Comparison of ENCODE assay signal across 1 cellular context in genomic region chr10:124756156-124756555, GRCh38.
TF ChIP-seq lines count a peak whose summit lies in the region.

No MANE protein-coding gene starts in this region.

TF ChIP-seq in H1, 55 proteins besides CTCF, POLR2A, EP300 and RAD21:
- TF ChIP-seq SAP30 (IDR thresholded peaks at IDR 0.05; ENCODE audit: insufficient read depth, insufficient replicate concordance, low read length) (no peak), ZNF274 (IDR thresholded peaks at IDR 0.05; ENCODE audit: borderline replicate concordance, extremely low read depth, low read length) (no peak), TAF1 (IDR thresholded peaks at IDR 0.05; ENCODE audit: low read depth, low read length) (no peak)
- TF ChIP-seq, protein P1, sequence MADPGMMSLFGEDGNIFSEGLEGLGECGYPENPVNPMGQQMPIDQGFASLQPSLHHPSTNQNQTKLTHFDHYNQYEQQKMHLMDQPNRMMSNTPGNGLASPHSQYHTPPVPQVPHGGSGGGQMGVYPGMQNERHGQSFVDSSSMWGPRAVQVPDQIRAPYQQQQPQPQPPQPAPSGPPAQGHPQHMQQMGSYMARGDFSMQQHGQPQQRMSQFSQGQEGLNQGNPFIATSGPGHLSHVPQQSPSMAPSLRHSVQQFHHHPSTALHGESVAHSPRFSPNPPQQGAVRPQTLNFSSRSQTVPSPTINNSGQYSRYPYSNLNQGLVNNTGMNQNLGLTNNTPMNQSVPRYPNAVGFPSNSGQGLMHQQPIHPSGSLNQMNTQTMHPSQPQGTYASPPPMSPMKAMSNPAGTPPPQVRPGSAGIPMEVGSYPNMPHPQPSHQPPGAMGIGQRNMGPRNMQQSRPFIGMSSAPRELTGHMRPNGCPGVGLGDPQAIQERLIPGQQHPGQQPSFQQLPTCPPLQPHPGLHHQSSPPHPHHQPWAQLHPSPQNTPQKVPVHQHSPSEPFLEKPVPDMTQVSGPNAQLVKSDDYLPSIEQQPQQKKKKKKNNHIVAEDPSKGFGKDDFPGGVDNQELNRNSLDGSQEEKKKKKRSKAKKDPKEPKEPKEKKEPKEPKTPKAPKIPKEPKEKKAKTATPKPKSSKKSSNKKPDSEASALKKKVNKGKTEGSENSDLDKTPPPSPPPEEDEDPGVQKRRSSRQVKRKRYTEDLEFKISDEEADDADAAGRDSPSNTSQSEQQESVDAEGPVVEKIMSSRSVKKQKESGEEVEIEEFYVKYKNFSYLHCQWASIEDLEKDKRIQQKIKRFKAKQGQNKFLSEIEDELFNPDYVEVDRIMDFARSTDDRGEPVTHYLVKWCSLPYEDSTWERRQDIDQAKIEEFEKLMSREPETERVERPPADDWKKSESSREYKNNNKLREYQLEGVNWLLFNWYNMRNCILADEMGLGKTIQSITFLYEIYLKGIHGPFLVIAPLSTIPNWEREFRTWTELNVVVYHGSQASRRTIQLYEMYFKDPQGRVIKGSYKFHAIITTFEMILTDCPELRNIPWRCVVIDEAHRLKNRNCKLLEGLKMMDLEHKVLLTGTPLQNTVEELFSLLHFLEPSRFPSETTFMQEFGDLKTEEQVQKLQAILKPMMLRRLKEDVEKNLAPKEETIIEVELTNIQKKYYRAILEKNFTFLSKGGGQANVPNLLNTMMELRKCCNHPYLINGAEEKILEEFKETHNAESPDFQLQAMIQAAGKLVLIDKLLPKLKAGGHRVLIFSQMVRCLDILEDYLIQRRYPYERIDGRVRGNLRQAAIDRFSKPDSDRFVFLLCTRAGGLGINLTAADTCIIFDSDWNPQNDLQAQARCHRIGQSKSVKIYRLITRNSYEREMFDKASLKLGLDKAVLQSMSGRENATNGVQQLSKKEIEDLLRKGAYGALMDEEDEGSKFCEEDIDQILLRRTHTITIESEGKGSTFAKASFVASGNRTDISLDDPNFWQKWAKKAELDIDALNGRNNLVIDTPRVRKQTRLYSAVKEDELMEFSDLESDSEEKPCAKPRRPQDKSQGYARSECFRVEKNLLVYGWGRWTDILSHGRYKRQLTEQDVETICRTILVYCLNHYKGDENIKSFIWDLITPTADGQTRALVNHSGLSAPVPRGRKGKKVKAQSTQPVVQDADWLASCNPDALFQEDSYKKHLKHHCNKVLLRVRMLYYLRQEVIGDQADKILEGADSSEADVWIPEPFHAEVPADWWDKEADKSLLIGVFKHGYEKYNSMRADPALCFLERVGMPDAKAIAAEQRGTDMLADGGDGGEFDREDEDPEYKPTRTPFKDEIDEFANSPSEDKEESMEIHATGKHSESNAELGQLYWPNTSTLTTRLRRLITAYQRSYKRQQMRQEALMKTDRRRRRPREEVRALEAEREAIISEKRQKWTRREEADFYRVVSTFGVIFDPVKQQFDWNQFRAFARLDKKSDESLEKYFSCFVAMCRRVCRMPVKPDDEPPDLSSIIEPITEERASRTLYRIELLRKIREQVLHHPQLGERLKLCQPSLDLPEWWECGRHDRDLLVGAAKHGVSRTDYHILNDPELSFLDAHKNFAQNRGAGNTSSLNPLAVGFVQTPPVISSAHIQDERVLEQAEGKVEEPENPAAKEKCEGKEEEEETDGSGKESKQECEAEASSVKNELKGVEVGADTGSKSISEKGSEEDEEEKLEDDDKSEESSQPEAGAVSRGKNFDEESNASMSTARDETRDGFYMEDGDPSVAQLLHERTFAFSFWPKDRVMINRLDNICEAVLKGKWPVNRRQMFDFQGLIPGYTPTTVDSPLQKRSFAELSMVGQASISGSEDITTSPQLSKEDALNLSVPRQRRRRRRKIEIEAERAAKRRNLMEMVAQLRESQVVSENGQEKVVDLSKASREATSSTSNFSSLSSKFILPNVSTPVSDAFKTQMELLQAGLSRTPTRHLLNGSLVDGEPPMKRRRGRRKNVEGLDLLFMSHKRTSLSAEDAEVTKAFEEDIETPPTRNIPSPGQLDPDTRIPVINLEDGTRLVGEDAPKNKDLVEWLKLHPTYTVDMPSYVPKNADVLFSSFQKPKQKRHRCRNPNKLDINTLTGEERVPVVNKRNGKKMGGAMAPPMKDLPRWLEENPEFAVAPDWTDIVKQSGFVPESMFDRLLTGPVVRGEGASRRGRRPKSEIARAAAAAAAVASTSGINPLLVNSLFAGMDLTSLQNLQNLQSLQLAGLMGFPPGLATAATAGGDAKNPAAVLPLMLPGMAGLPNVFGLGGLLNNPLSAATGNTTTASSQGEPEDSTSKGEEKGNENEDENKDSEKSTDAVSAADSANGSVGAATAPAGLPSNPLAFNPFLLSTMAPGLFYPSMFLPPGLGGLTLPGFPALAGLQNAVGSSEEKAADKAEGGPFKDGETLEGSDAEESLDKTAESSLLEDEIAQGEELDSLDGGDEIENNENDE (IDR thresholded peaks at IDR 0.05; ENCODE audit: insufficient replicate concordance, low read length): peak; percentile 52
TF ChIP-seq in H1: peak in this region for 1.
